Comparison of ENCODE assay signal across 1 cellular context in the genomic region with DNA sequence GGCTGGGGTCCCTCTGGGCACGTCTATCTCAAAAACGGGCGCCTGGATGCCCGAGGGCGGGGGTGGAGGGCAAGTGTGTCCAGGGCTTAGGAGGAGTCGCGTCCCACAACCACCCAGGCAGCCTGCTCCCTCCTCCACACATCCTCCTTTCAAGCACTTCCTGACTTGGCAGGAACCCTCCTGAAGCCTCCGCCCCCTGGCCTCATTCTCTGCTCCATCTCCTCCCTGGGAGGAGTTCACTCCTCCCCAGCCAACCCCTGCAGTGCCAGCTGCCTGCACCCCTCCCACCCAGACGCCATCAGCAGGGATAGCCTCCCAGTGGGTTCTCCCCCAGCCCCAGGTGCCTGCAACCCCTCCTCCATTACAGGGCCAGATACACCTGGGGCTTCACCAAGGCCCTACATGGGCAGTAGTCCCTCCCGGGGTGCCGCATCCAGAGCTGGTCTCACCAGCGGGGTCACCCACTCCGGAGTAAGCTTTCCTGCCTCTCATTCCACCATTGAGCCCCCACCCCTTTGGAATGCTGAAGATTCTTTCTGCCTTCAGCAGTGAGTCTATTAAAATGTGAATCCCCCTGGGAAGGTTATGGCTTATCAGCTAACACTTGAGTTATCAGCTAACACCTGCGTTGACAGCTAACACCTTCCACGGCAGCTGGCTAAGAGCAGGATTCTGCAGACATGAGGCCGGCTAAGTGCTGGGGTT.
A peak's percentile ranks its signal among the peaks of the same experiment; 100 is the strongest.
TF ChIP-seq lines count a peak whose summit lies in the region.

No MANE protein-coding gene starts in this region.

TF ChIP-seq in HEK293, 187 proteins besides CTCF, POLR2A, EP300 and RAD21 (continued from another document and continues in another):
- TF ChIP-seq, protein P1, sequence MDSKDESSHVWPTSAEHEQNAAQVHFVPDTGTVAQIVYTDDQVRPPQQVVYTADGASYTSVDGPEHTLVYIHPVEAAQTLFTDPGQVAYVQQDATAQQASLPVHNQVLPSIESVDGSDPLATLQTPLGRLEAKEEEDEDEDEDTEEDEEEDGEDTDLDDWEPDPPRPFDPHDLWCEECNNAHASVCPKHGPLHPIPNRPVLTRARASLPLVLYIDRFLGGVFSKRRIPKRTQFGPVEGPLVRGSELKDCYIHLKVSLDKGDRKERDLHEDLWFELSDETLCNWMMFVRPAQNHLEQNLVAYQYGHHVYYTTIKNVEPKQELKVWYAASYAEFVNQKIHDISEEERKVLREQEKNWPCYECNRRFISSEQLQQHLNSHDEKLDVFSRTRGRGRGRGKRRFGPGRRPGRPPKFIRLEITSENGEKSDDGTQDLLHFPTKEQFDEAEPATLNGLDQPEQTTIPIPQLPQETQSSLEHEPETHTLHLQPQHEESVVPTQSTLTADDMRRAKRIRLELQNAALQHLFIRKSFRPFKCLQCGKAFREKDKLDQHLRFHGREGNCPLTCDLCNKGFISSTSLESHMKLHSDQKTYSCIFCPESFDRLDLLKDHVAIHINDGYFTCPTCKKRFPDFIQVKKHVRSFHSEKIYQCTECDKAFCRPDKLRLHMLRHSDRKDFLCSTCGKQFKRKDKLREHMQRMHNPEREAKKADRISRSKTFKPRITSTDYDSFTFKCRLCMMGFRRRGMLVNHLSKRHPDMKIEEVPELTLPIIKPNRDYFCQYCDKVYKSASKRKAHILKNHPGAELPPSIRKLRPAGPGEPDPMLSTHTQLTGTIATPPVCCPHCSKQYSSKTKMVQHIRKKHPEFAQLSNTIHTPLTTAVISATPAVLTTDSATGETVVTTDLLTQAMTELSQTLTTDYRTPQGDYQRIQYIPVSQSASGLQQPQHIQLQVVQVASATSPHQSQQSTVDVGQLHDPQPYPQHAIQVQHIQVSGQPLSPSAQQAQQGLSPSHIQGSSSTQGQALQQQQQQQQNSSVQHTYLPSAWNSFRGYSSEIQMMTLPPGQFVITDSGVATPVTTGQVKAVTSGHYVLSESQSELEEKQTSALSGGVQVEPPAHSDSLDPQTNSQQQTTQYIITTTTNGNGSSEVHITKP (tag by site-specific recombination; IDR thresholded peaks at IDR 0.05) = peak; percentile 82
- TF ChIP-seq KLF17 (tag by site-specific recombination; IDR thresholded peaks at IDR 0.05) = peak; percentile 20; the same call in 1 of the 2 replicates
- TF ChIP-seq ZNF16 (tag by site-specific recombination; IDR thresholded peaks at IDR 0.05; ENCODE audit: low read depth) = no peak
- TF ChIP-seq GLI4 (tag by site-specific recombination; IDR thresholded peaks at IDR 0.05) = no peak
- TF ChIP-seq ZSCAN5A (tag by site-specific recombination; IDR thresholded peaks at IDR 0.05) = no peak
- TF ChIP-seq PRDM6 (tag by site-specific recombination; IDR thresholded peaks at IDR 0.05) = no peak
- no peak for TF ChIP-seq ZNF677 (tag by site-specific recombination; IDR thresholded peaks at IDR 0.05)
- TF ChIP-seq ZNF768 (tag by site-specific recombination; IDR thresholded peaks at IDR 0.05) = no peak
- peak; percentile 82 for TF ChIP-seq GLIS2 (tag by site-specific recombination; IDR thresholded peaks at IDR 0.05)
- TF ChIP-seq ZSCAN4 (tag by site-specific recombination; IDR thresholded peaks at IDR 0.05) = no peak
- TF ChIP-seq GLI2 (tag by site-specific recombination; IDR thresholded peaks at IDR 0.05; ENCODE audit: borderline replicate concordance, low read depth) = no peak
- peak; percentile 8 for TF ChIP-seq ZBTB26 (tag by site-specific recombination; optimal IDR thresholded peaks at IDR 0.05)
- TF ChIP-seq, protein P2, sequence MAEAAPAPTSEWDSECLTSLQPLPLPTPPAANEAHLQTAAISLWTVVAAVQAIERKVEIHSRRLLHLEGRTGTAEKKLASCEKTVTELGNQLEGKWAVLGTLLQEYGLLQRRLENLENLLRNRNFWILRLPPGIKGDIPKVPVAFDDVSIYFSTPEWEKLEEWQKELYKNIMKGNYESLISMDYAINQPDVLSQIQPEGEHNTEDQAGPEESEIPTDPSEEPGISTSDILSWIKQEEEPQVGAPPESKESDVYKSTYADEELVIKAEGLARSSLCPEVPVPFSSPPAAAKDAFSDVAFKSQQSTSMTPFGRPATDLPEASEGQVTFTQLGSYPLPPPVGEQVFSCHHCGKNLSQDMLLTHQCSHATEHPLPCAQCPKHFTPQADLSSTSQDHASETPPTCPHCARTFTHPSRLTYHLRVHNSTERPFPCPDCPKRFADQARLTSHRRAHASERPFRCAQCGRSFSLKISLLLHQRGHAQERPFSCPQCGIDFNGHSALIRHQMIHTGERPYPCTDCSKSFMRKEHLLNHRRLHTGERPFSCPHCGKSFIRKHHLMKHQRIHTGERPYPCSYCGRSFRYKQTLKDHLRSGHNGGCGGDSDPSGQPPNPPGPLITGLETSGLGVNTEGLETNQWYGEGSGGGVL (tag by site-specific recombination; IDR thresholded peaks at IDR 0.05) = peak; percentile 68; the same call in 1 of the 2 replicates
- no peak for TF ChIP-seq ZSCAN30 (tag by site-specific recombination; IDR thresholded peaks at IDR 0.05)
- TF ChIP-seq, protein P3, sequence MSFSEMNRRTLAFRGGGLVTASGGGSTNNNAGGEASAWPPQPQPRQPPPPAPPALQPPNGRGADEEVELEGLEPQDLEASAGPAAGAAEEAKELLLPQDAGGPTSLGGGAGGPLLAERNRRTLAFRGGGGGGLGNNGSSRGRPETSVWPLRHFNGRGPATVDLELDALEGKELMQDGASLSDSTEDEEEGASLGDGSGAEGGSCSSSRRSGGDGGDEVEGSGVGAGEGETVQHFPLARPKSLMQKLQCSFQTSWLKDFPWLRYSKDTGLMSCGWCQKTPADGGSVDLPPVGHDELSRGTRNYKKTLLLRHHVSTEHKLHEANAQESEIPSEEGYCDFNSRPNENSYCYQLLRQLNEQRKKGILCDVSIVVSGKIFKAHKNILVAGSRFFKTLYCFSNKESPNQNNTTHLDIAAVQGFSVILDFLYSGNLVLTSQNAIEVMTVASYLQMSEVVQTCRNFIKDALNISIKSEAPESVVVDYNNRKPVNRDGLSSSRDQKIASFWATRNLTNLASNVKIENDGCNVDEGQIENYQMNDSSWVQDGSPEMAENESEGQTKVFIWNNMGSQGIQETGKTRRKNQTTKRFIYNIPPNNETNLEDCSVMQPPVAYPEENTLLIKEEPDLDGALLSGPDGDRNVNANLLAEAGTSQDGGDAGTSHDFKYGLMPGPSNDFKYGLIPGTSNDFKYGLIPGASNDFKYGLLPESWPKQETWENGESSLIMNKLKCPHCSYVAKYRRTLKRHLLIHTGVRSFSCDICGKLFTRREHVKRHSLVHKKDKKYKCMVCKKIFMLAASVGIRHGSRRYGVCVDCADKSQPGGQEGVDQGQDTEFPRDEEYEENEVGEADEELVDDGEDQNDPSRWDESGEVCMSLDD (tag by site-specific recombination; IDR thresholded peaks at IDR 0.05) = 0 out of 2 replicates have a peak, but pooled peaks have one; percentile 21
- TF ChIP-seq ZNF76 (tag by site-specific recombination; IDR thresholded peaks at IDR 0.05; ENCODE audit: borderline replicate concordance, low read depth) = peak; percentile 20; the same call in 1 of the 2 replicates
- TF ChIP-seq ZNF707 (tag by site-specific recombination; IDR thresholded peaks at IDR 0.05) = no peak
- peak; percentile 67 for TF ChIP-seq ZBTB8A (tag by site-specific recombination; IDR thresholded peaks at IDR 0.05)
- TF ChIP-seq ZNF350 (tag by site-specific recombination; IDR thresholded peaks at IDR 0.05) = no peak
- TF ChIP-seq SP2 (tag by site-specific recombination; IDR thresholded peaks at IDR 0.05) = peak; percentile 89
- peak; percentile 96 for TF ChIP-seq ZFHX2 (tag by site-specific recombination; conservative IDR thresholded peaks at IDR 0.05)
- TF ChIP-seq ZNF157 (tag by site-specific recombination; IDR thresholded peaks at IDR 0.05) = no peak
- TF ChIP-seq, protein P4, sequence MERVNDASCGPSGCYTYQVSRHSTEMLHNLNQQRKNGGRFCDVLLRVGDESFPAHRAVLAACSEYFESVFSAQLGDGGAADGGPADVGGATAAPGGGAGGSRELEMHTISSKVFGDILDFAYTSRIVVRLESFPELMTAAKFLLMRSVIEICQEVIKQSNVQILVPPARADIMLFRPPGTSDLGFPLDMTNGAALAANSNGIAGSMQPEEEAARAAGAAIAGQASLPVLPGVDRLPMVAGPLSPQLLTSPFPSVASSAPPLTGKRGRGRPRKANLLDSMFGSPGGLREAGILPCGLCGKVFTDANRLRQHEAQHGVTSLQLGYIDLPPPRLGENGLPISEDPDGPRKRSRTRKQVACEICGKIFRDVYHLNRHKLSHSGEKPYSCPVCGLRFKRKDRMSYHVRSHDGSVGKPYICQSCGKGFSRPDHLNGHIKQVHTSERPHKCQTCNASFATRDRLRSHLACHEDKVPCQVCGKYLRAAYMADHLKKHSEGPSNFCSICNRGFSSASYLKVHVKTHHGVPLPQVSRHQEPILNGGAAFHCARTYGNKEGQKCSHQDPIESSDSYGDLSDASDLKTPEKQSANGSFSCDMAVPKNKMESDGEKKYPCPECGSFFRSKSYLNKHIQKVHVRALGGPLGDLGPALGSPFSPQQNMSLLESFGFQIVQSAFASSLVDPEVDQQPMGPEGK (tag by site-specific recombination; IDR thresholded peaks at IDR 0.05) = 0 out of 2 replicates have a peak, but pooled peaks have one; percentile 17
- TF ChIP-seq ZNF354C (tag by site-specific recombination; IDR thresholded peaks at IDR 0.05; ENCODE audit: borderline replicate concordance, low read depth) = no peak
- TF ChIP-seq ZNF24 (tag by site-specific recombination; IDR thresholded peaks at IDR 0.05) = no peak
- TF ChIP-seq ZNF629 (tag by site-specific recombination; IDR thresholded peaks at IDR 0.05) = no peak
- 0 out of 2 replicates have a peak, but pooled peaks have one; percentile 18 for TF ChIP-seq ZBTB48 (tag by site-specific recombination; IDR thresholded peaks at IDR 0.05)
- TF ChIP-seq KLF16 (tag by site-specific recombination; IDR thresholded peaks at IDR 0.05) = peak; percentile 61
- no peak for TF ChIP-seq ZNF19 (tag by site-specific recombination; IDR thresholded peaks at IDR 0.05; ENCODE audit: low read depth)
- TF ChIP-seq, protein P5, sequence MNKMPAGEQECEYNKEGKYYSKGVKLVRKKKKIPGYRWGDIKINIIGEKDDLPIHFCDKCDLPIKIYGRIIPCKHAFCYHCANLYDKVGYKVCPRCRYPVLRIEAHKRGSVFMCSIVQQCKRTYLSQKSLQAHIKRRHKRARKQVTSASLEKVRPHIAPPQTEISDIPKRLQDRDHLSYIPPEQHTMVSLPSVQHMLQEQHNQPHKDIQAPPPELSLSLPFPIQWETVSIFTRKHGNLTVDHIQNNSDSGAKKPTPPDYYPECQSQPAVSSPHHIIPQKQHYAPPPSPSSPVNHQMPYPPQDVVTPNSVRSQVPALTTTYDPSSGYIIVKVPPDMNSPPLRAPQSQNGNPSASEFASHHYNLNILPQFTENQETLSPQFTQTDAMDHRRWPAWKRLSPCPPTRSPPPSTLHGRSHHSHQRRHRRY (tag by site-specific recombination; IDR thresholded peaks at IDR 0.05) = no peak
- TF ChIP-seq GLIS1 (tag by site-specific recombination; IDR thresholded peaks at IDR 0.05) = peak; percentile 96
- peak; percentile 80 for TF ChIP-seq ZNF366 (tag by site-specific recombination; conservative IDR thresholded peaks at IDR 0.05)
- TF ChIP-seq ZNF184 (tag by site-specific recombination; IDR thresholded peaks at IDR 0.05) = no peak
- no peak for TF ChIP-seq ZNF112 (tag by site-specific recombination; IDR thresholded peaks at IDR 0.05)
- TF ChIP-seq KLF1 (tag by site-specific recombination; IDR thresholded peaks at IDR 0.05) = peak; percentile 79
- TF ChIP-seq ZNF785 (tag by site-specific recombination; IDR thresholded peaks at IDR 0.05) = no peak
- no peak; the same call in 1 of the 2 replicates for TF ChIP-seq SP3 (tag by site-specific recombination; IDR thresholded peaks at IDR 0.05)
- no peak for TF ChIP-seq ZNF596 (tag by site-specific recombination; IDR thresholded peaks at IDR 0.05)
- TF ChIP-seq ZNF571 (tag by site-specific recombination; IDR thresholded peaks at IDR 0.05) = no peak
- peak; percentile 90 for TF ChIP-seq WT1 (tag by site-specific recombination; IDR thresholded peaks at IDR 0.05)
